14 cellular contexts compared by ENCODE assay signal in the genomic region with DNA sequence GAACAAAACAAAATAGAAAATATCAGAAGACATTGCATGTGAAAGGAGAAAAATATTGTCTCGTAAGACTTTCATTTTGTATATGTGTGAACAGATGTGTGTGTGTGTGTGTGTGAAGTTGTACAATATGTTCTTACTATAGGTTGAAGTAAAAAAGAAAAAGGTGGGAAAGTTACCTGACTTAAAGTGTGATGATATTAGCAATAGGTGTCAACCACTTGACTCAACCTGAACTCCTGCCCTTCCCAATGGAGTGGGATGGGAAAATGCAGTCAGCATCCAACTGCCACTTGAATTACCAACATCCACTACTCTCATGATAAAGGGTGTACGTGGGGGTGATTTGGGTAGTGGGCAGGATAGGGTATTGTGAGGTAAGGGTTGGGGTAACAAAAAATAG.
"Had no signal": no experiment of that assay in that cellular context is flagged by ENCODE, and none has a peak within 500 bp of the region (broad histone marks: within the 10 kb centered on the region; RNA-seq: fewer than 3 reads in every experiment).

No MANE protein-coding gene starts in this region.

- H3K4me2 ChIP-seq: SK-N-SH had no signal

- H3K9me3 ChIP-seq: adrenal gland, gastrocnemius medialis, ovary, SK-N-SH, thyroid gland, vagina had no signal

- H3K27ac ChIP-seq: adrenal gland, epithelial cell of prostate, gastrocnemius medialis, ovary, thyroid gland, vagina had no signal

- H3K4me3 ChIP-seq: adrenal gland, gastrocnemius medialis, ovary, thyroid gland, vagina had no signal

- ATAC-seq: effector memory CD8-positive, alpha-beta T cell; gastrocnemius medialis; WTC11 had no signal

- H3K27me3 ChIP-seq: adrenal gland, gastrocnemius medialis, ovary, thyroid gland, vagina had no signal

- H3K4me1 ChIP-seq: gastrocnemius medialis, thyroid gland, vagina had no signal

- H3K9ac ChIP-seq: SK-N-SH had no signal

- H3K36me3 ChIP-seq: adrenal gland, gastrocnemius medialis, ovary, thyroid gland, vagina had no signal

- DNase-seq: activated CD4-positive, alpha-beta T cell treated with anti-CD3 and anti-CD28 coated beads, Interleukin-2, amount 10 ng/mL, durations not matched to agents 7 days and 5 days; activated T-cell treated with anti-CD3 and anti-CD28 coated beads, Interleukin-2, amount 50 U/mL, for 1 hour; central memory CD4-positive, alpha-beta T cell; effector memory CD8-positive, alpha-beta T cell; gastrocnemius medialis; ovary; SK-N-SH; stimulated activated CD4-positive, alpha-beta T cell treated with anti-CD3 and anti-CD28 coated beads, Interleukin-4, amount 100 ng/mL, for 1 hour; stimulated activated CD8-positive, alpha-beta memory T cell treated with anti-CD3 and anti-CD28 coated beads, Interleukin-4, amount 100 ng/mL, for 48 hours; thyroid gland had no signal
